Comparison of ENCODE assay signal across 19 cellular contexts in the genomic region with DNA sequence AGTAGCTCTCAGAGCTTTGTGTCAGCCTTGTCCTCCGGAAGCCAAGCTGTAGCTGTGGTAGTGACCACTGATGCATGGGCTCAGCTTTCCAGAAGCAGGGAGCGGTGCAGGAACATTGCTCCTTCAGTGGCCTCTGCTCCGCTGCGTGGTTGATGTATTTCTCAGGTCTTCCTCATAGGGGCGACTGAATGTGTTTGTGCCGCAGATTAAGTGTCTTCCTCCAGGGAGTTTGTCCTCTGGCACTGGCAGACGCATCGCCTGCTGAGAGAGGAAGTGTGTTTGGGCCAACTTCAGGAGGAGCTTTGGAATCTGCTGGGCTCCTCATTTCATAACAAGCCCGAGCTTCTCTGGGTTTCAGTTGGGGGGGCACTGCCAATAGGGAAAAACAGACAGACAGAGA.
DNase-seq lines count a peak whose midpoint lies in the region; ATAC-seq and TF ChIP-seq lines count a peak whose summit lies in the region.
"Had no signal": no experiment of that assay in that cellular context is flagged by ENCODE, and none has a peak within 500 bp of the region (broad histone marks: within the 10 kb centered on the region; RNA-seq: fewer than 3 reads in every experiment).

No MANE protein-coding gene starts in this region.

- no peaks in the 10 kb centered on the region for H3K9me3 ChIP-seq in RWPE2 (ENCODE audit: severe bottlenecking)
- H3K9me3 ChIP-seq in PC-9 (ENCODE audit: insufficient read depth, low read depth): no peaks in the 10 kb centered on the region
- H3K9me3 ChIP-seq: tibial artery had no signal

- TF ChIP-seq CTCF in RWPE2 (IDR thresholded peaks at IDR 0.05; ENCODE audit: poor library complexity, severe bottlenecking): no peak
- no peak for TF ChIP-seq CTCF in PC-9 (conservative IDR thresholded peaks at IDR 0.05)

- CTCF ChIA-PET in PC-9 (lab: Charles Lee): no interaction called here

- H3K36me3 ChIP-seq in RWPE2 (ENCODE audit: low read depth) (no peaks in the 10 kb centered on the region), PC-9 (ENCODE audit: low read depth) (no peaks in the 10 kb centered on the region)
- H3K36me3 ChIP-seq: tibial artery had no signal

- no peak overlapping the region for H3K4me2 ChIP-seq in PC-9

- H4K20me1 ChIP-seq in PC-9 (ENCODE audit: insufficient read depth): no peaks in the 10 kb centered on the region

- peak; percentile 9; the same call in 1 of the 3 replicates for ATAC-seq in RWPE2 (ENCODE audit: low read depth)
- no peak for ATAC-seq in HG03469 (IDR thresholded peaks at IDR 0.05; ENCODE audit: unreplicated experiment)
- ATAC-seq: left ventricle myocardium superior; naive thymus-derived CD8-positive, alpha-beta T cell; Panc1; T-cell had no signal

- no peaks in the 10 kb centered on the region for H3F3A ChIP-seq in PC-9 (ENCODE audit: insufficient read depth, low read depth)

- H3K27ac ChIP-seq in RWPE2 (ENCODE audit: poor library complexity, severe bottlenecking) (no peak overlapping the region), PC-9 (no peak overlapping the region)
- H3K27ac ChIP-seq: tibial artery had no signal

- in situ Hi-C loops in G401 (cut with HindIII; ENCODE audit: low sequenced_read_pairs): no loop called here

- H3K4me3 ChIP-seq in RWPE2 (ENCODE audit: severe bottlenecking) (no peak overlapping the region), PC-9 (no peak overlapping the region)
- H3K4me3 ChIP-seq: tibial artery had no signal

- peak; percentile 14 for DNase-seq in Ammon's horn (ENCODE audit: low spot score)
- DNase-seq in G401 (ENCODE audit: low spot score): peak; percentile 83
- no peak for DNase-seq in RWPE2 (ENCODE audit: low spot score)
- peak; percentile 50 for DNase-seq in iPS-NIHi11 (ENCODE audit: low spot score)
- no peak for DNase-seq in AG08396 (ENCODE audit: low spot score)
- DNase-seq in PC-9: no peak
- DNase-seq in activated CD4-positive, CD25-positive, alpha-beta regulatory T cell (lab: John Stamatoyannopoulos, UW): no peak
- DNase-seq: activated naive CD4-positive, alpha-beta T cell; cortex of kidney; erythroblast; hypothalamus; left ventricle myocardium superior; naive thymus-derived CD8-positive, alpha-beta T cell; NCI-H1092; NCI-H510A; T-cell; tibial artery had no signal

- POLR2A ChIA-PET in PC-9 (lab: Charles Lee; ENCODE audit: unreplicated experiment): no interaction called here

- H3K79me2 ChIP-seq in PC-9 (ENCODE audit: low read depth): no peaks in the 10 kb centered on the region

- BruUV-seq in PC-9 (replicated peaks; lab: Mats Ljungman, UMichigan): no TSS peak

- H2AFZ ChIP-seq in PC-9: no peak overlapping the region

- H3K4me1 ChIP-seq in RWPE2 (ENCODE audit: insufficient read depth, poor library complexity, severe bottlenecking): no peaks in the 10 kb centered on the region
- no peaks in the 10 kb centered on the region for H3K4me1 ChIP-seq in PC-9 (replicated peaks; ENCODE audit: insufficient read depth)

- peaks cover 45% of the 10 kb centered on the region for H3K27me3 ChIP-seq in RWPE2 (ENCODE audit: insufficient read depth, poor library complexity, severe bottlenecking)
- peaks cover 69% of the 10 kb centered on the region for H3K27me3 ChIP-seq in PC-9 (ENCODE audit: insufficient read depth, low read depth)
- H3K27me3 ChIP-seq: tibial artery had no signal

- intact Hi-C loops in PC-9 (cut with micrococcal nuclease; ENCODE audit: unreplicated experiment): no loop called here

- H3K9me2 ChIP-seq in PC-9 (ENCODE audit: insufficient read depth): no peaks in the 10 kb centered on the region

Comparison
In these comparisons a context has a peak if more than half of its experiments do, and no peak if none do; other contexts are left out.
1. DNase-seq: peak in Ammon's horn (single experiment), G401 (single experiment) and iPS-NIHi11 (single experiment); none in RWPE2 (single experiment), AG08396 (single experiment), PC-9 (0 of 2) and activated CD4-positive, CD25-positive, alpha-beta regulatory T cell (0 of 4).